21 cellular contexts compared by ENCODE assay signal in genomic region chr2:220696280-220696669, GRCh38.
"Had no signal": no experiment of that assay in that cellular context is flagged by ENCODE, and none has a peak within 500 bp of the region (broad histone marks: within the 10 kb centered on the region; RNA-seq: fewer than 3 reads in every experiment).

No MANE protein-coding gene starts in this region.

- H3K9me3 ChIP-seq: Peyer's patch, SJCRH30 had no signal

- DNase-seq: Karpas-422, KBM-7, MM.1S, NCI-H1092 treated with DMSO at 0.1 percent for 48 hours, NCI-H1436, NCI-H187, NCI-H2029, NCI-H2081 treated with DMSO at 0.1 percent for 48 hours, NCI-H2171, NCI-H226, NCI-H446, NCI-H510A, NCI-H524 treated with DMSO at 0.1 percent for 48 hours, NCI-H69, NCI-H774, PC-9, Peyer's patch, SHP77 treated with DMSO at 0.1 percent for 48 hours, SJCRH30 had no signal

- H3K4me3 ChIP-seq: PC-9, Peyer's patch, SJCRH30 had no signal

- H3K27ac ChIP-seq: PC-9, Peyer's patch, SJCRH30 had no signal

- H3K4me2 ChIP-seq: PC-9 had no signal

- ATAC-seq: Right ventricle myocardium inferior, SK-N-SH treated with all-trans-retinoic acid at 6 μM for 48 hours had no signal

- H2AFZ ChIP-seq: PC-9 had no signal

- H3K27me3 ChIP-seq: Peyer's patch, SJCRH30 had no signal

- H3K36me3 ChIP-seq: Peyer's patch, SJCRH30 had no signal

- H3K4me1 ChIP-seq: Peyer's patch, SJCRH30 had no signal
